8 cellular contexts compared by ENCODE assay signal in genomic region chr9:83199240-83199639, GRCh38.
DNase-seq lines count a peak whose midpoint lies in the region; ATAC-seq and TF ChIP-seq lines count a peak whose summit lies in the region.

No MANE protein-coding gene starts in this region.

- TF ChIP-seq CTCF in MCF 10A (IDR thresholded peaks at IDR 0.05; ENCODE audit: unreplicated experiment) (peak; percentile 43), testis (IDR thresholded peaks at IDR 0.05) (peak; percentile 34 to 58 (median 55))

- H3K9me3 ChIP-seq in testis = no peaks in the 10 kb centered on the region
- H3K9me3 ChIP-seq in naive thymus-derived CD4-positive, alpha-beta T cell (ENCODE audit: control insufficient read depth in 2 of 3, low read length in 3 of 3) = no peaks in the 10 kb centered on the region

- DNase-seq in NCI-H2171 treated with DMSO at 0.1 percent for 48 hours (lab: John Stamatoyannopoulos, UW) (peak; percentile 84), MCF 10A (ENCODE audit: unreplicated experiment) (peak; percentile 56), islet precursor cell (peak; percentile 70), testis (peak; percentile 76), germinal center (ENCODE audit: low spot score) (no peak)
- no peak for DNase-seq in naive thymus-derived CD4-positive, alpha-beta T cell

- no peaks in the 10 kb centered on the region for H3K4me1 ChIP-seq in testis
- H3K4me1 ChIP-seq in naive thymus-derived CD4-positive, alpha-beta T cell (ENCODE audit: control insufficient read depth in 2 of 2, insufficient read depth in 2 of 2, low read length in 2 of 2) = no peaks in the 10 kb centered on the region

- no peak overlapping the region for H3K4me3 ChIP-seq in testis
- H3K4me3 ChIP-seq in naive thymus-derived CD4-positive, alpha-beta T cell (ENCODE audit: low read length) = no peak overlapping the region

- intact Hi-C loops in MCF 10A (cut with micrococcal nuclease) = loop anchor here (1.0 to 2.0 kb wide), 2 partner anchors 345 to 398 kb away; no protein-coding TSS in a partner anchor
- intact Hi-C loops in testis (cut with DNase I; ENCODE audit: low total_unique reads) = no loop called here
- intact Hi-C loops in naive thymus-derived CD4-positive, alpha-beta T cell (cut with micrococcal nuclease) = no loop called here

- H3K36me3 Mint-ChIP-seq in MCF 10A (ENCODE audit: insufficient read depth, unreplicated experiment) = no peaks in the 10 kb centered on the region
- no peaks in the 10 kb centered on the region for H3K36me3 Mint-ChIP-seq in naive thymus-derived CD4-positive, alpha-beta T cell

- H3K27ac ChIP-seq in testis = no peak overlapping the region
- H3K27ac ChIP-seq in naive thymus-derived CD4-positive, alpha-beta T cell (ENCODE audit: low read depth, low read length) = no peak overlapping the region

- no TSS peak for BruUV-seq in MCF 10A (replicated peaks; lab: Mats Ljungman, UMichigan)

- ATAC-seq in GM19463 (IDR thresholded peaks at IDR 0.05; ENCODE audit: unreplicated experiment) (peak; percentile 55), GM18505 (IDR thresholded peaks at IDR 0.05; ENCODE audit: unreplicated experiment) (no peak)
- ATAC-seq in naive thymus-derived CD4-positive, alpha-beta T cell = no peak

- H3K27me3 ChIP-seq in testis = no peaks in the 10 kb centered on the region
- no peaks in the 10 kb centered on the region for H3K27me3 ChIP-seq in naive thymus-derived CD4-positive, alpha-beta T cell (ENCODE audit: control insufficient read depth in 2 of 2, insufficient read depth in 2 of 2, low read length in 2 of 2)

- H3K4me1 Mint-ChIP-seq in MCF 10A (ENCODE audit: insufficient read depth, unreplicated experiment) = no peaks in the 10 kb centered on the region
- peaks cover 0 to 1% (median 0%) of the 10 kb centered on the region in 7 donors for H3K4me1 Mint-ChIP-seq in naive thymus-derived CD4-positive, alpha-beta T cell

- CTCF ChIA-PET in MCF 10A (lab: Yijun Ruan, JAX) = interaction anchor here (0.6 to 1.4 kb wide), 22 partner anchors 9 to 991 kb away, joined by 3 to 7 read pairs (median 3); partner anchors contain the start of gene FRMD3
- CTCF ChIA-PET in naive thymus-derived CD4-positive, alpha-beta T cell (lab: Charles Lee) = no interaction called here

- no peaks in the 10 kb centered on the region for H3K36me3 ChIP-seq in testis (ENCODE audit: low read depth, missing control alignments)
- no peaks in the 10 kb centered on the region for H3K36me3 ChIP-seq in naive thymus-derived CD4-positive, alpha-beta T cell (ENCODE audit: control insufficient read depth in 2 of 3, insufficient read depth in 3 of 3, low read length in 3 of 3)

- no peaks in the 10 kb centered on the region for H3K9me3 Mint-ChIP-seq in MCF 10A (ENCODE audit: unreplicated experiment)
- peaks cover 0 to 6% (median 0%) of the 10 kb centered on the region in 11 donors for H3K9me3 Mint-ChIP-seq in naive thymus-derived CD4-positive, alpha-beta T cell

- H3K4me3 Mint-ChIP-seq in MCF 10A (ENCODE audit: unreplicated experiment) = no peak overlapping the region
- no peak overlapping the region for H3K4me3 Mint-ChIP-seq in naive thymus-derived CD4-positive, alpha-beta T cell

- WGBS in testis, 2 donors = 27 to 31% methylated on average over 5 of the region's 5 CpGs

- POLR2A ChIA-PET in MCF 10A (lab: Yijun Ruan, JAX) = no interaction called here
- POLR2A ChIA-PET in naive thymus-derived CD4-positive, alpha-beta T cell (lab: Charles Lee) = no interaction called here

- H3K27ac Mint-ChIP-seq in MCF 10A (ENCODE audit: low read depth, unreplicated experiment) = no peak overlapping the region
- H3K27ac Mint-ChIP-seq in naive thymus-derived CD4-positive, alpha-beta T cell = no peak overlapping the region

- H3K27me3 Mint-ChIP-seq in MCF 10A (ENCODE audit: insufficient read depth, unreplicated experiment) = no peaks in the 10 kb centered on the region
- peaks cover 4 to 19% (median 12%) of the 10 kb centered on the region in 5 donors for H3K27me3 Mint-ChIP-seq in naive thymus-derived CD4-positive, alpha-beta T cell

- TF ChIP-seq POLR2A in testis (IDR thresholded peaks at IDR 0.05) (no peak), GM18505 (IDR thresholded peaks at IDR 0.05; ENCODE audit: borderline replicate concordance, extremely low read depth, insufficient read depth, insufficient read length) (no peak)

Comparison
In these comparisons a context has a peak if more than half of its experiments do, and no peak if none do; other contexts are left out.
1. DNase-seq: peak in NCI-H2171 treated with DMSO at 0.1 percent for 48 hours (single experiment), MCF 10A (single experiment), islet precursor cell (single experiment) and testis (single experiment); none in naive thymus-derived CD4-positive, alpha-beta T cell (0 of 9) and germinal center (single experiment).